In the genomic region with DNA sequence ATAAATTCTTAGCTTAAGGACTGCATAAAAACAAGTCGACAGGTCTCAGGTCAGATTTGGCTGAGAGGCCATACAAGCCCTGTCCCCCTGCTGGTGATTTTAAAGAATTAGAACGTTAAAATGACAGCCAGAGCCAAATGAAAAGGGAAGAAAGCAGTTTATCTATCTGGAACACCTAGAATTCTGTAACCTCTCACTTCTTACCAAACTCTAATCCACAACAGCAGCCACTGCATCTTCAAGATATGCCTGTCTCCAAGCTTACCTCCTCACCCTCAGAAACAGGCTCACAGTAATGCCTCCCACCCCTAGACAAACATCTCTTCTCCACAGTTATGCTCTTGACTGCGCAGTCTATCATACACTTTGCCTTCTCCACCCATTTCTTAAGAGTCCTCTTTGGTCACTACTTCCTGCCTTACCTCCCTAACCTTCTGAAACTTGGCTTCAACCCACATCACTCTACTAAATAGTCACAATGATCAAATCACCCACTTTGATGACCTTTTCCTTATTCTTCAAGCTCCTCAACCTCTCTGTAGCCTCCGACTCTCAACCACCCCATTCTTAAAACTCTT, we compare ENCODE assay signal across 9 cellular contexts. TPM values are rescaled to one million over a fixed set of nuclear protein-coding genes. Genes with fewer than 3 reads are reported as not detected.
DNase-seq lines count a peak whose midpoint lies in the region; ATAC-seq and TF ChIP-seq lines count a peak whose summit lies in the region.
"Had no signal": no experiment of that assay in that cellular context is flagged by ENCODE, and none has a peak within 500 bp of the region (broad histone marks: within the 10 kb centered on the region; RNA-seq: fewer than 3 reads in every experiment).

No MANE protein-coding gene starts in this region.

- intact Hi-C loops in CD4-positive, alpha-beta T cell (cut with DNase I, micrococcal nuclease) = loop anchor here in 1 of 2 experiments (5.0 kb wide), 1 partner anchor 33 kb away; no protein-coding TSS in a partner anchor
- intact Hi-C loops in HCT116 (cut with micrococcal nuclease) (no loop called here), esophagus muscularis mucosa (cut with DNase I) (no loop called here), spleen (cut with DNase I; ENCODE audit: low total_unique reads) (no loop called here)

- H3K9ac ChIP-seq in HCT116 (ENCODE audit: low read length) (no peak overlapping the region), SK-N-SH (no peak overlapping the region)

- no peak for DNase-seq in CD4-positive, alpha-beta T cell
- no peak for DNase-seq in HCT116 (ENCODE audit: low read depth, low spot score)
- peak; percentile 58 for DNase-seq in SK-N-SH
- DNase-seq in esophagus muscularis mucosa (ENCODE audit: extremely low spot score) = no peak
- DNase-seq in spleen = no peak
- DNase-seq in stimulated activated CD4-positive, alpha-beta T cell treated with anti-CD3 and anti-CD28 coated beads, Interleukin-4, amount 100 ng/mL, for 1 hour = no peak
- DNase-seq in ureter (ENCODE audit: low spot score) = no peak
- DNase-seq in NCI-H774 (lab: John Stamatoyannopoulos, UW) = no peak

- peaks cover 10% of the 10 kb centered on the region for H3F3A ChIP-seq in SK-N-SH (replicated peaks; ENCODE audit: insufficient read depth)

- H3K4me2 ChIP-seq in HCT116 (ENCODE audit: low read length) (peak overlapping the region; percentile 13; the same call in 1 of the 2 replicates), SK-N-SH (no peak overlapping the region)

- no peaks in the 10 kb centered on the region for H3K9me3 ChIP-seq in CD4-positive, alpha-beta T cell (ENCODE audit: control insufficient read depth, low read length)
- no peaks in the 10 kb centered on the region for H3K9me3 ChIP-seq in HCT116 (ENCODE audit: control insufficient read depth in 1 of 2, insufficient read depth in 1 of 2, low read depth in 1 of 2, low read length in 2 of 2)
- no peaks in the 10 kb centered on the region for H3K9me3 ChIP-seq in SK-N-SH
- H3K9me3 ChIP-seq in esophagus muscularis mucosa = no peaks in the 10 kb centered on the region
- H3K9me3 ChIP-seq in spleen = no peaks in the 10 kb centered on the region

- H2AFZ ChIP-seq in HCT116 (ENCODE audit: low read depth, low read length, poor library complexity, severe bottlenecking) = no peak overlapping the region
- no peak overlapping the region for H2AFZ ChIP-seq in SK-N-SH (ENCODE audit: low read depth)

- CTCF ChIA-PET in CD4-positive, alpha-beta T cell (lab: Charles Lee) = interaction anchor here (1.0 to 2.9 kb wide), 6 partner anchors 9 to 164 kb away, joined by 3 to 13 read pairs (median 6); no protein-coding TSS in a partner anchor
- CTCF ChIA-PET in HCT116 (lab: Charles Lee) (interaction anchor here (0.6 to 5.1 kb wide), 8 partner anchors 9 to 37 kb away, joined by 3 to 35 read pairs (median 5); partner anchors contain the start of gene ANKFY1), SK-N-SH (lab: Yijun Ruan, JAX) (interaction anchor here (0.6 to 4.6 kb wide), 23 partner anchors 8 to 812 kb away, joined by 3 to 39 read pairs (median 3); partner anchors contain the start of gene ANKFY1)

- POLR2A ChIA-PET in CD4-positive, alpha-beta T cell (lab: Charles Lee) = interaction anchor here (0.7 to 2.0 kb wide), 3 partner anchors 14 to 106 kb away, joined by 3 to 6 read pairs (median 4); partner anchors contain the start of gene ANKFY1
- POLR2A ChIA-PET in HCT116 (lab: Charles Lee) = no interaction called here
- POLR2A ChIA-PET in SK-N-SH (lab: Yijun Ruan, JAX) = interaction anchor here (1.0 kb wide), 1 partner anchor 20 kb away, joined by 3 read pairs; no protein-coding TSS in a partner anchor

- H3K4me1 ChIP-seq in HCT116 (ENCODE audit: control insufficient read depth in 1 of 2, insufficient read depth in 2 of 2, low read length in 2 of 2) (peaks cover 20 to 27% of the 10 kb centered on the region in 2 experiments), SK-N-SH (ENCODE audit: control insufficient read depth in 1 of 2, insufficient read depth in 2 of 2, low read depth in 1 of 2, low read length in 1 of 2) (no peaks in the 10 kb centered on the region; a peak in 1 of 4 replicates), esophagus muscularis mucosa (peaks cover 40 to 74% (median 62%) of the 10 kb centered on the region in 4 donors), spleen (peaks cover 0 to 80% (median 30%) of the 10 kb centered on the region in 6 donors)

- WGBS in SK-N-SH (ENCODE audit: low lambda C conversion rate) = 50% methylated on average over 4 of the region's 4 CpGs
- WGBS in esophagus muscularis mucosa = 52% methylated on average over 4 of the region's 4 CpGs
- WGBS in spleen, 5 donors = 39 to 50% (median 45%) methylated on average over 4 of the region's 4 CpGs

- peaks cover 94% of the 10 kb centered on the region for H3K79me2 ChIP-seq in HCT116 (ENCODE audit: insufficient read depth, low read length)
- peaks cover 98% of the 10 kb centered on the region for H3K79me2 ChIP-seq in SK-N-SH (ENCODE audit: insufficient read depth)

- TF ChIP-seq RAD21 in HCT116 (IDR thresholded peaks at IDR 0.05; ENCODE audit: low read depth) (no peak; the same call in 1 of the 2 replicates), SK-N-SH (IDR thresholded peaks at IDR 0.05; ENCODE audit: low read length) (peak; percentile 48)

- RAD21 ChIA-PET in HCT116 (lab: Charles Lee; ENCODE audit: low non-redundant PET in 1 of 2, low total read pairs in 2 of 2, uncharacterized antibody in 2 of 2, unreplicated experiment in 2 of 2) = no interaction called here

- H3K27me3 Mint-ChIP-seq in CD4-positive, alpha-beta T cell = no peaks in the 10 kb centered on the region
- H3K27me3 Mint-ChIP-seq: IgD-negative memory B cell had no signal

- H3K36me3 ChIP-seq in HCT116 (ENCODE audit: control insufficient read depth in 1 of 2, insufficient read depth in 2 of 2, low read length in 2 of 2) (no peaks in the 10 kb centered on the region; a peak in 1 of 4 replicates), SK-N-SH (replicated peaks in 1 of 2; ENCODE audit: control insufficient read depth in 1 of 2, insufficient read depth in 2 of 2, low read length in 1 of 2) (peaks cover 0 to 2% of the 10 kb centered on the region in 2 experiments), esophagus muscularis mucosa (peaks cover 0 to 9% (median 0%) of the 10 kb centered on the region in 4 donors), spleen (peaks cover 0 to 29% (median 5%) of the 10 kb centered on the region in 6 donors)

- no peaks in the 10 kb centered on the region for H3K27me3 ChIP-seq in CD4-positive, alpha-beta T cell (ENCODE audit: control insufficient read depth, insufficient read depth, low read length)
- H3K27me3 ChIP-seq in HCT116 (ENCODE audit: insufficient read depth, low read length) (no peaks in the 10 kb centered on the region), SK-N-SH (ENCODE audit: insufficient read depth) (no peaks in the 10 kb centered on the region), esophagus muscularis mucosa (no peaks in the 10 kb centered on the region), spleen (replicated peaks in 1 of 7) (no peaks in the 10 kb centered on the region)

- H3K36me3 Mint-ChIP-seq in CD4-positive, alpha-beta T cell (ENCODE audit: low read depth) = peaks cover 22% of the 10 kb centered on the region

- peak; percentile 63 for TF ChIP-seq CTCF in CD4-positive, alpha-beta T cell (IDR thresholded peaks at IDR 0.05)
- TF ChIP-seq CTCF in HCT116 (IDR thresholded peaks at IDR 0.05 in 2 of 3, conservative IDR thresholded peaks at IDR 0.05 in 1 of 3; ENCODE audit: borderline replicate concordance in 1 of 3, insufficient read depth in 1 of 3, low read depth in 2 of 3, low read length in 2 of 3) (peak in 2 of 3 experiments; percentile 54 to 68; a peak in 4 of 6 replicates), SK-N-SH (IDR thresholded peaks at IDR 0.05) (peak; percentile 64), esophagus muscularis mucosa (IDR thresholded peaks at IDR 0.05) (peak; percentile 28 to 49 (median 35)), spleen (IDR thresholded peaks at IDR 0.05 in 8 of 11, conservative IDR thresholded peaks at IDR 0.05 in 3 of 11) (peak in 6 of 11 experiments; percentile 17 to 58 (median 49))

- H3K4me3 ChIP-seq in HCT116 (replicated peaks in 1 of 2; ENCODE audit: low read depth in 1 of 2, low read length in 2 of 2) = no peak overlapping the region
- H3K4me3 ChIP-seq in SK-N-SH (ENCODE audit: low read depth in 2 of 2, low read length in 1 of 2) = no peak overlapping the region
- H3K4me3 ChIP-seq in esophagus muscularis mucosa = no peak overlapping the region
- no peak overlapping the region for H3K4me3 ChIP-seq in spleen

- ATAC-seq in CD4-positive, alpha-beta T cell (ENCODE audit: poor library complexity) = no peak
- peak; percentile 61 for ATAC-seq in HCT116

- no TSS peak for BruUV-seq in HCT116 (replicated peaks; lab: Mats Ljungman, UMichigan)

- TF ChIP-seq EP300 in SK-N-SH (IDR thresholded peaks at IDR 0.05; ENCODE audit: borderline replicate concordance in 1 of 2, low read depth in 1 of 2, low read length in 1 of 2) (no peak), esophagus muscularis mucosa (IDR thresholded peaks at IDR 0.05) (no peak)

- no peak overlapping the region for H3K27ac ChIP-seq in CD4-positive, alpha-beta T cell (ENCODE audit: low read depth, low read length)
- H3K27ac ChIP-seq in HCT116 (ENCODE audit: low read depth, low read length) (no peak overlapping the region), SK-N-SH (ENCODE audit: low read depth in 2 of 2, low read length in 1 of 2) (no peak overlapping the region), esophagus muscularis mucosa (replicated peaks in 1 of 4) (peak overlapping the region in 3 of 4 donors; percentile 13 to 40 (median 39)), spleen (peak overlapping the region in 1 of 8 donors; percentile 42)

- H4K20me1 ChIP-seq in HCT116 (ENCODE audit: insufficient read depth) (peaks cover 13% of the 10 kb centered on the region; the same call in 1 of the 2 replicates), SK-N-SH (ENCODE audit: insufficient read depth) (peaks cover 73% of the 10 kb centered on the region)

- no peak overlapping the region for H3K4me3 Mint-ChIP-seq in CD4-positive, alpha-beta T cell
- H3K4me3 Mint-ChIP-seq: IgD-negative memory B cell had no signal

- TF ChIP-seq POLR2A in HCT116 (IDR thresholded peaks at IDR 0.05; ENCODE audit: borderline replicate concordance, extremely low read depth, insufficient read depth, insufficient read length) = no peak
- TF ChIP-seq POLR2A in esophagus muscularis mucosa (IDR thresholded peaks at IDR 0.05; ENCODE audit: low read depth) = no peak
- TF ChIP-seq POLR2A in spleen (IDR thresholded peaks at IDR 0.05) = no peak

- no peaks in the 10 kb centered on the region for H3K9me3 Mint-ChIP-seq in CD4-positive, alpha-beta T cell
- H3K9me3 Mint-ChIP-seq: IgD-negative memory B cell had no signal

- peaks cover 62% of the 10 kb centered on the region for H3K4me1 Mint-ChIP-seq in CD4-positive, alpha-beta T cell (ENCODE audit: low read depth)

- no peaks in the 10 kb centered on the region for H3K9me2 ChIP-seq in HCT116 (ENCODE audit: insufficient read depth)
- no peaks in the 10 kb centered on the region for H3K9me2 ChIP-seq in SK-N-SH

- H3K27ac Mint-ChIP-seq in CD4-positive, alpha-beta T cell = peak overlapping the region; percentile 6
- H3K27ac Mint-ChIP-seq: IgD-negative memory B cell had no signal

RNA-seq across cellular contexts. Expression of gene ANKFY1, which starts 14.2 kb away (rescaled TPM):
- total RNA-seq in CD4-positive, alpha-beta T cell = 10 to 100 TPM; 31.8 to 39.1 TPM
- total RNA-seq in HCT116 (2021; ENCODE audit: unreplicated experiment) (38.9 TPM), esophagus muscularis mucosa (10 to 100 TPM; 28.2 to 41.0 (median 36.7) TPM), spleen (10 to 100 TPM; 46.4 to 81.5 (median 55.9) TPM), ureter (86.8 TPM)
- 15.0 and 16.4 TPM in 2 replicates for polyA plus RNA-seq in HCT116 (2012)
- polyA plus RNA-seq in SK-N-SH (2012; rRNA removed) (26.9 and 29.6 TPM in 2 replicates), spleen (10 to 100 TPM in 1 of 3 donors, 1 to 10 TPM in 2; 6.1 to 13.0 (median 7.4) TPM)
- 18.5 and 21.9 TPM in 2 replicates for polyA plus RNA-seq in SK-N-SH (2012; cell fraction: cytosol; rRNA removed)
- 79.0 and 89.8 TPM in 2 replicates for polyA plus RNA-seq in SK-N-SH (2012; cell fraction: nucleus; rRNA removed)

Comparison
In these comparisons a context has a peak if more than half of its experiments do, and no peak if none do; other contexts are left out.
1. H3K27ac ChIP-seq: peak in esophagus muscularis mucosa (3 of 4); none in CD4-positive, alpha-beta T cell (single experiment), HCT116 (single experiment) and SK-N-SH (0 of 2).
2. Peak in every context shown above with its lines, with median percentiles within 50 percentile points of each other: CTCF ChIP-seq.